8 cellular contexts compared by ENCODE assay signal in genomic region chrX:119870626-119871131, GRCh38. TPM values are rescaled to one million over a fixed set of nuclear protein-coding genes. Genes with fewer than 3 reads are reported as not detected.
DNase-seq lines count a peak whose midpoint lies in the region; ATAC-seq and TF ChIP-seq lines count a peak whose summit lies in the region.

No MANE protein-coding gene starts in this region.

- H3K27me3 ChIP-seq in PC-9 (ENCODE audit: insufficient read depth, low read depth) (no peaks in the 10 kb centered on the region), adipocyte (replicated peaks; ENCODE audit: control insufficient read depth, insufficient read depth, low read length) (no peaks in the 10 kb centered on the region)

- peak overlapping the region; percentile 98 for H3K9ac ChIP-seq in adipocyte (ENCODE audit: low read length)

- H4K20me1 ChIP-seq in PC-9 (ENCODE audit: insufficient read depth): 0 out of 2 replicates have a peak, but pooled peaks cover 4% of the 10 kb centered on the region

- no peaks in the 10 kb centered on the region for H3K9me2 ChIP-seq in PC-9 (ENCODE audit: insufficient read depth)

- CTCF ChIA-PET in PC-9 (lab: Charles Lee): no interaction called here

- H3K27ac ChIP-seq in PC-9: peak overlapping the region; percentile 97

- H3K4me1 ChIP-seq in PC-9 (replicated peaks; ENCODE audit: insufficient read depth): peaks cover 21% of the 10 kb centered on the region
- peaks cover 9% of the 10 kb centered on the region for H3K4me1 ChIP-seq in adipocyte (ENCODE audit: control insufficient read depth, insufficient read depth, low read length)

- TF ChIP-seq CTCF in HFF-Myc (IDR thresholded peaks at IDR 0.05; ENCODE audit: low read depth, low read length, missing control alignments) (no peak), PC-9 (conservative IDR thresholded peaks at IDR 0.05) (no peak)

- H3K4me3 ChIP-seq in HFF-Myc (replicated peaks; ENCODE audit: low read depth, low read length) (peak overlapping the region; percentile 73), PC-9 (peak overlapping the region; percentile 77), adipocyte (ENCODE audit: low read length) (peak overlapping the region; percentile 92)

- H3F3A ChIP-seq in PC-9 (ENCODE audit: insufficient read depth, low read depth): peaks cover 25% of the 10 kb centered on the region

- POLR2A ChIA-PET in PC-9 (lab: Charles Lee; ENCODE audit: unreplicated experiment): interaction anchor here (0.6 to 3.1 kb wide), 6 partner anchors 16 to 370 kb away, joined by 3 to 19 read pairs (median 4); partner anchors contain the start of genes RPL39 and UPF3B

- H2AFZ ChIP-seq in PC-9: peak overlapping the region; percentile 96

- H3K79me2 ChIP-seq in PC-9 (ENCODE audit: low read depth): peaks cover 68% of the 10 kb centered on the region

- peak; percentile 52 for ATAC-seq in left ventricle myocardium superior
- ATAC-seq in HG02885 (IDR thresholded peaks at IDR 0.05; ENCODE audit: poor library complexity, unreplicated experiment): no peak

- BruUV-seq in PC-9 (replicated peaks; lab: Mats Ljungman, UMichigan): no TSS peak

- intact Hi-C loops in PC-9 (cut with micrococcal nuclease; ENCODE audit: unreplicated experiment): loop anchor here (1.0 to 5.0 kb wide), 4 partner anchors 17 to 388 kb away; partner anchors contain the start of genes NKRF and RPL39
- intact Hi-C loops in left ventricle myocardium superior (cut with micrococcal nuclease): no loop called here

- no peaks in the 10 kb centered on the region for H3K9me3 ChIP-seq in PC-9 (ENCODE audit: insufficient read depth, low read depth)
- H3K9me3 ChIP-seq in adipocyte (ENCODE audit: control insufficient read depth, low read length): no peaks in the 10 kb centered on the region

- peak overlapping the region; percentile 91 for H3K4me2 ChIP-seq in PC-9

- DNase-seq in EH (ENCODE audit: low read depth) (peak; percentile 62), HFF-Myc (ENCODE audit: extremely low read depth, low read depth) (no peak), PC-9 (peak; percentile 26 to 38), adipocyte (ENCODE audit: low read depth) (peak; percentile 62), left ventricle myocardium superior (no peak), renal cortical epithelial cell (ENCODE audit: low read depth) (peak; percentile 11), mesenteric fat pad (ENCODE audit: low spot score) (no peak)

- H3K36me3 ChIP-seq in PC-9 (ENCODE audit: low read depth): peaks cover 9% of the 10 kb centered on the region
- peaks cover 6% of the 10 kb centered on the region for H3K36me3 ChIP-seq in adipocyte (ENCODE audit: control insufficient read depth, insufficient read depth, low read length, severe bottlenecking)

RNA-seq across cellular contexts. Expression of gene RNF113A, which starts 0.9 kb away (rescaled TPM):
- 23.2 and 24.2 TPM in 2 replicates for total RNA-seq in PC-9 (2021)
- 10.2 TPM for total RNA-seq in left ventricle myocardium superior
- 11.1 and 17.0 TPM in 2 replicates for total RNA-seq in renal cortical epithelial cell
- 10.1 TPM for total RNA-seq in mesenteric fat pad

RNA-seq across cellular contexts. Expression of gene NDUFA1, which starts 1.0 kb away (rescaled TPM):
- total RNA-seq in PC-9 (2021) (181 and 189 TPM in 2 replicates), left ventricle myocardium superior (631 TPM), renal cortical epithelial cell (62.9 and 76.4 TPM in 2 replicates), mesenteric fat pad (88.8 TPM)

RNA-seq across cellular contexts. Expression of gene UPF3B, which starts 17.9 kb away (rescaled TPM):
- total RNA-seq in PC-9 (2021) (19.8 and 24.3 TPM in 2 replicates), left ventricle myocardium superior (3.7 TPM), renal cortical epithelial cell (1.0 and 3.7 TPM in 2 replicates), mesenteric fat pad (4.8 TPM)

RNA-seq across cellular contexts. Expression of gene AKAP14, which starts 25.0 kb away (rescaled TPM):
- total RNA-seq in PC-9 (2021): 2.7 TPM in 1 of 2 replicates, not detected in the other
- not detected for total RNA-seq in left ventricle myocardium superior
- total RNA-seq in renal cortical epithelial cell: not detected in 2 replicates
- total RNA-seq in mesenteric fat pad: not detected

Comparison
In these comparisons a context has a peak if more than half of its experiments do, and no peak if none do; other contexts are left out.
1. DNase-seq: peak in EH (single experiment), PC-9 (2 of 2), adipocyte (single experiment) and renal cortical epithelial cell (single experiment); none in HFF-Myc (single experiment), left ventricle myocardium superior (single experiment) and mesenteric fat pad (single experiment).
2. Peak in every context shown above with its lines, with median percentiles within 50 percentile points of each other: H3K4me3 ChIP-seq.